Comparison of ENCODE assay signal across 16 cellular contexts in genomic region chr21:36423772-36424433, GRCh38. TPM values are rescaled to one million over a fixed set of nuclear protein-coding genes. Genes with fewer than 3 reads are reported as not detected.
"Had no signal": no experiment of that assay in that cellular context is flagged by ENCODE, and none has a peak within 500 bp of the region (broad histone marks: within the 10 kb centered on the region; RNA-seq: fewer than 3 reads in every experiment).

No MANE protein-coding gene starts in this region.

- H3K27me3 Mint-ChIP-seq: activated naive CD8-positive, alpha-beta T cell had no signal

- H3K4me3 ChIP-seq: dorsolateral prefrontal cortex, lung, skin epidermis, tibial nerve had no signal

- H3K36me3 Mint-ChIP-seq: activated naive CD8-positive, alpha-beta T cell had no signal

- H3K27ac ChIP-seq: dorsolateral prefrontal cortex, neutrophil, skin epidermis, tibial nerve had no signal

- FAIRE-seq: bronchial epithelial cell, endometrium had no signal

- H3K9me3 ChIP-seq: neutrophil, tibial nerve had no signal

- DNase-seq: activated B cell treated with CpG ODN at 0.5 μM for 24 hours; activated effector memory CD4-positive, alpha-beta T cell treated with Interleukin-2 at 50 U/mL for 16 hours; left colon; naive thymus-derived CD4-positive, alpha-beta T cell; T1000 had no signal

- H3K9me3 Mint-ChIP-seq: activated B cell treated with CpG ODN at 0.5 μM for 24 hours had no signal

- H3K4me3 Mint-ChIP-seq: activated B cell treated with CpG ODN at 0.5 μM for 24 hours; activated naive CD8-positive, alpha-beta T cell; naive thymus-derived CD4-positive, alpha-beta T cell had no signal

- H3K27me3 ChIP-seq: dorsolateral prefrontal cortex, tibial nerve had no signal

- H3K27ac Mint-ChIP-seq: activated B cell treated with CpG ODN at 0.5 μM for 24 hours; activated naive CD8-positive, alpha-beta T cell had no signal

- H3K36me3 ChIP-seq: neutrophil, tibial nerve had no signal

- ATAC-seq: esophagus mucosa; left colon; naive thymus-derived CD4-positive, alpha-beta T cell had no signal

RNA-seq across cellular contexts. Expression of gene CLDN14, which starts 56.0 kb away (rescaled TPM):
- total RNA-seq: bronchial epithelial cell; dorsolateral prefrontal cortex; esophagus mucosa; mononuclear cell; naive thymus-derived CD4-positive, alpha-beta T cell; subcutaneous adipose tissue had no signal
- polyA plus RNA-seq: naive thymus-derived CD4-positive, alpha-beta T cell had no signal
